ENCODE assay signal across 8 cellular contexts in the genomic region with DNA sequence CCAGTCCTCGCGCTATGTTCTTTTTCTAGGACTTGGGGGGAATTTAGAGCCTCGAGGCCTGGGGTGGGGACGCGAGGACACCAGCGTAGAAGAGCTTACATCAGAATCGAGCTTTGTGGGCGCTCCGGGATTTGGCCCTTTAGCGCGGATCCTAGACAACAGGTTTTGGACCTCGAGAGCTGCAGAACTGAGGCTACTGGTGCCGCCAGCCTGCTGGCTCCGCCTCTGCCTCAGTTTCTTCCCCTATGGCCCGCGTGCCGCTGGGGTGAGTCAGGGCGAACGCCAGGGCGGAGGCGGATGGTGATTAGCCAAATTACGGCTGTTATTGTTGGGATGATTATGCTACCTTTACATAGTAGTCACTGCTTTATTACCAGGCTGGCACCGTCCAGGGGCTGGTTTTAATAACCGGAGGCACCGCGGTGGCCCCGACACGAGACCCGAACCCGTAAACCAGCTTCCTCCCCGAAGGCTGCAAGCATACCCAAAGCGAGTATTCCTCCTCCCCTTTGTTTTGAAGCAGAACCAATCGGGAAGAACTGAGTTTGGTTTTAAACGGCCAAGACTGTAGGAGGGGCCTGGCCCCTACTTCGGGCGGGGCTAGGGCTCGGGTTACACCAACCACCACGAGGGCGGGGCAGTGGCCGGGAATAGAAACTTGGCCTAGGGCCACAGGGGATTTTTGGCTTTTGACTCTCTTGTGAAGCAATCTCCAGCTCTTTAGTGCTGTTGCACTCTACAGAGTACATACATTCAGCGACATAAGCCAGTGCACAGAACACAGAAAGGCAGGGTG. TPM values are rescaled to one million over a fixed set of nuclear protein-coding genes. Genes with fewer than 3 reads are reported as not detected.
DNase-seq lines count a peak whose midpoint lies in the region; ATAC-seq and TF ChIP-seq lines count a peak whose summit lies in the region.

No MANE protein-coding gene starts in this region.

- peak; percentile 57 for ATAC-seq in HG02571 (IDR thresholded peaks at IDR 0.05; ENCODE audit: unreplicated experiment)

- peak; percentile 72 for TF ChIP-seq POLR2A in NB4 (IDR thresholded peaks at IDR 0.05; ENCODE audit: extremely low read depth, insufficient read length)

- H3K4me3 ChIP-seq in GM06990 (replicated peaks; ENCODE audit: low read depth, low read length) (peak overlapping the region; percentile 88), NB4 (ENCODE audit: low read depth, low read length) (peak overlapping the region; percentile 67)

- peak; percentile 91 for DNase-seq in GM06990 (ENCODE audit: extremely low read depth, insufficient read length)
- peak; percentile 100 for DNase-seq in NB4 (ENCODE audit: low read depth)
- peak; percentile 95 for DNase-seq in SK-N-DZ (ENCODE audit: low spot score)
- peak; percentile 84 for DNase-seq in activated naive CD4-positive, alpha-beta T cell treated with anti-CD3 and anti-CD28 coated beads, Interleukin-2, amount 50 U/mL, for 16 hours
- DNase-seq in germinal center (ENCODE audit: low spot score): peak; percentile 96
- DNase-seq in non-pigmented ciliary epithelial cell (ENCODE audit: low read depth): peak; percentile 92
- DNase-seq in superior temporal gyrus (ENCODE audit: extremely low spot score): peak; percentile 91

- H3K36me3 ChIP-seq in GM06990 (ENCODE audit: control insufficient read depth, insufficient read depth, low read length): peaks cover 13% of the 10 kb centered on the region

- TF ChIP-seq CTCF in GM06990 (IDR thresholded peaks at IDR 0.05; ENCODE audit: insufficient read depth, low read length, poor library complexity, severe bottlenecking) (no peak), NB4 (IDR thresholded peaks at IDR 0.05; ENCODE audit: low read depth, low read length) (no peak)

- H3K27me3 ChIP-seq in GM06990 (replicated peaks; ENCODE audit: control insufficient read depth, insufficient read depth, low read length): no peaks in the 10 kb centered on the region

RNA-seq across cellular contexts. Expression of a gene that starts 0.6 kb away (rescaled TPM):
- 48.7 and 53.0 TPM in 2 replicates for polyA plus RNA-seq in SK-N-DZ (2014; cell fraction: cytosol; rRNA removed)
- 247 and 282 TPM in 2 replicates for polyA plus RNA-seq in SK-N-DZ (2014; cell fraction: nucleus; rRNA removed)

RNA-seq across cellular contexts. Expression of a gene that starts 5.9 kb away (rescaled TPM):
- polyA plus RNA-seq in SK-N-DZ (2014; cell fraction: cytosol; rRNA removed): 36.2 and 42.7 TPM in 2 replicates
- polyA plus RNA-seq in SK-N-DZ (2014; cell fraction: nucleus; rRNA removed): 27.0 and 28.3 TPM in 2 replicates

RNA-seq across cellular contexts. Expression of a gene that starts 15.1 kb away (rescaled TPM):
- not detected in 2 replicates for polyA plus RNA-seq in SK-N-DZ (2014; cell fraction: cytosol; rRNA removed)
- polyA plus RNA-seq in SK-N-DZ (2014; cell fraction: nucleus; rRNA removed): not detected in 2 replicates

RNA-seq across cellular contexts. Expression of a gene that starts 53.7 kb away (rescaled TPM):
- polyA plus RNA-seq in SK-N-DZ (2014; cell fraction: cytosol; rRNA removed): 12.5 and 12.8 TPM in 2 replicates
- 7.6 and 10.2 TPM in 2 replicates for polyA plus RNA-seq in SK-N-DZ (2014; cell fraction: nucleus; rRNA removed)

RNA-seq across cellular contexts. Expression of a gene that starts 53.9 kb away (rescaled TPM):
- polyA plus RNA-seq in SK-N-DZ (2014; cell fraction: cytosol; rRNA removed): 74.1 and 84.4 TPM in 2 replicates
- polyA plus RNA-seq in SK-N-DZ (2014; cell fraction: nucleus; rRNA removed): 70.5 and 103 TPM in 2 replicates

Comparison
In these comparisons a context has a peak if more than half of its experiments do, and no peak if none do; other contexts are left out.
1. Peak in every context shown above with its lines: DNase-seq, ATAC-seq and H3K4me3 ChIP-seq.